ENCODE assay signal across 1 cellular context in genomic region chr9:121230231-121230630, GRCh38.
TF ChIP-seq lines count a peak whose summit lies in the region.

No MANE protein-coding gene starts in this region.

TF ChIP-seq in K562, 482 proteins besides CTCF, POLR2A, EP300 and RAD21:
- TF ChIP-seq SNRNP70 (optimal IDR thresholded peaks at IDR 0.05; ENCODE audit: low read depth, low read length), result no peak
- no peak for TF ChIP-seq E2F1 (CRISPR knock-in tag; IDR thresholded peaks at IDR 0.05)
- no peak for TF ChIP-seq ZNF592 (IDR thresholded peaks at IDR 0.05)
- TF ChIP-seq ZZZ3 (IDR thresholded peaks at IDR 0.05), result no peak
- no peak for TF ChIP-seq ZFP36 (IDR thresholded peaks at IDR 0.05; ENCODE audit: low read depth, low read length, partially characterized antibody)
- no peak for TF ChIP-seq ZNF583 (CRISPR knock-in tag; IDR thresholded peaks at IDR 0.05)
- TF ChIP-seq TEAD4 (IDR thresholded peaks at IDR 0.05; ENCODE audit: low read length), result no peak
- no peak for TF ChIP-seq TEAD4 (CRISPR knock-in tag; IDR thresholded peaks at IDR 0.05; ENCODE audit: borderline replicate concordance)
- no peak for TF ChIP-seq TAF7 (tag; IDR thresholded peaks at IDR 0.05)
- TF ChIP-seq CBX5 (IDR thresholded peaks at IDR 0.05; ENCODE audit: borderline replicate concordance, low read depth), result no peak
- no peak for TF ChIP-seq ARNT (IDR thresholded peaks at IDR 0.05)
- TF ChIP-seq ZNF311 (CRISPR knock-in tag; IDR thresholded peaks at IDR 0.05), result no peak
- TF ChIP-seq GATAD2A (IDR thresholded peaks at IDR 0.05), result no peak
- TF ChIP-seq FOS (IDR thresholded peaks at IDR 0.05; ENCODE audit: extremely low read depth, insufficient read length), result no peak
- TF ChIP-seq ESRRB (CRISPR knock-in tag; IDR thresholded peaks at IDR 0.05; ENCODE audit: borderline replicate concordance), result no peak
- TF ChIP-seq HNRNPLL (IDR thresholded peaks at IDR 0.05; ENCODE audit: low read depth, low read length, poor library complexity, severe bottlenecking), result no peak
- TF ChIP-seq RBM22 (IDR thresholded peaks at IDR 0.05; ENCODE audit: low read depth, low read length, poor library complexity, severe bottlenecking), result no peak
TF ChIP-seq in K562: peak in this region for 0.
